24 cellular contexts compared by ENCODE assay signal in genomic region chr7:36535866-36536664, GRCh38.
DNase-seq lines count a peak whose midpoint lies in the region; ATAC-seq, FAIRE-seq and TF ChIP-seq lines count a peak whose summit lies in the region.
"Had no signal": no experiment of that assay in that cellular context is flagged by ENCODE, and none has a peak within 500 bp of the region (broad histone marks: within the 10 kb centered on the region; RNA-seq: fewer than 3 reads in every experiment).

No MANE protein-coding gene starts in this region.

- no peak overlapping the region for H3K23ac ChIP-seq in H1 (ENCODE audit: insufficient read length)
- no peak overlapping the region for H3K23ac ChIP-seq in neuronal stem cell (ENCODE audit: low read depth, low read length, poor library complexity)

- H2BK120ac ChIP-seq in H1 (replicated peaks; ENCODE audit: low read depth, low read length) (no peak overlapping the region), neuronal stem cell (ENCODE audit: low read depth, low read length) (no peak overlapping the region)

- TF ChIP-seq EP300 in H1 (IDR thresholded peaks at IDR 0.05; ENCODE audit: borderline replicate concordance in 1 of 2, low read depth in 2 of 2, low read length in 2 of 2) = no peak

- H3K4me2 ChIP-seq in H1 (ENCODE audit: insufficient read depth in 1 of 2, low read depth in 2 of 2, low read length in 2 of 2) (no peak overlapping the region), neuronal stem cell (ENCODE audit: insufficient read depth, low read length, poor library complexity, severe bottlenecking) (no peak overlapping the region)

- H3K79me1 ChIP-seq in H1 (ENCODE audit: low read depth, low read length) = no peaks in the 10 kb centered on the region
- no peaks in the 10 kb centered on the region for H3K79me1 ChIP-seq in neuronal stem cell (ENCODE audit: low read depth, low read length)

- CTCF ChIA-PET in H1 (lab: Charles Lee; ENCODE audit: partially characterized antibody) = interaction anchor here (0.9 to 1.1 kb wide), 3 partner anchors 17 to 666 kb away, joined by 3 to 4 read pairs (median 3); no protein-coding TSS in a partner anchor

- no peak overlapping the region for H2AFZ ChIP-seq in H1 (ENCODE audit: low read length)
- no peak overlapping the region for H2AFZ ChIP-seq in neuronal stem cell (ENCODE audit: low read length)

- no peak overlapping the region for H3K4ac ChIP-seq in H1 (replicated peaks; ENCODE audit: insufficient read length, low read depth, low read length)
- H3K4ac ChIP-seq in neuronal stem cell (ENCODE audit: low read length) = no peak overlapping the region

- no peak for TF ChIP-seq CTCF in H1 (IDR thresholded peaks at IDR 0.05; ENCODE audit: control extremely low read depth in 1 of 3, insufficient read depth in 1 of 3, low read depth in 1 of 3, low read length in 3 of 3)

- no peak overlapping the region for H3K27ac ChIP-seq in H1 (ENCODE audit: low read depth, low read length)
- H3K27ac ChIP-seq in neuronal stem cell (replicated peaks; ENCODE audit: low read length) = no peak overlapping the region
- H3K27ac ChIP-seq: stomach, tibial nerve had no signal

- H3K14ac ChIP-seq in H1 (ENCODE audit: insufficient read length) (no peak overlapping the region), neuronal stem cell (ENCODE audit: low read length) (no peak overlapping the region)

- H4K20me1 ChIP-seq in H1 (replicated peaks in 1 of 2; ENCODE audit: control insufficient read depth in 1 of 2, insufficient read depth in 2 of 2, low read length in 2 of 2) = no peaks in the 10 kb centered on the region

- FAIRE-seq in H54 (lab: Jason Lieb, UNC) = peak; percentile 60
- no peak for FAIRE-seq in H1 (lab: Jason Lieb, UNC)
- FAIRE-seq: frontal cortex had no signal

- H2BK5ac ChIP-seq in H1 (ENCODE audit: low read depth, low read length) (no peak overlapping the region), neuronal stem cell (ENCODE audit: low read length) (no peak overlapping the region)

- WGBS in H1 (ENCODE audit: extremely low coverage in 1 of 2, insufficient coverage in 1 of 2, insufficient read length in 1 of 2, insufficient replicate concordance in 2 of 2, low coverage in 1 of 2, low lambda C conversion rate in 2 of 2, missing lambda C conversion rate in 1 of 2), 2 experiments = 92% methylated on average over 9 of the region's 9 CpGs; no CpG with 5 or more reads in 1 of the 2 experiments
- WGBS in neuronal stem cell (ENCODE audit: extremely low coverage in 2 of 2, insufficient read length in 2 of 2, insufficient replicate concordance in 1 of 2), 2 donors = no CpG with 5 or more reads among the region's 9 CpGs

- ATAC-seq in HG03097 (IDR thresholded peaks at IDR 0.05; ENCODE audit: low FRiP score, unreplicated experiment) = no peak
- no peak for ATAC-seq in GM21717 (IDR thresholded peaks at IDR 0.05; ENCODE audit: unreplicated experiment)
- ATAC-seq: right cardiac atrium had no signal

- POLR2A ChIA-PET in H1 (lab: Charles Lee; ENCODE audit: partially characterized antibody) = no interaction called here

- H3K56ac ChIP-seq in H1 (replicated peaks; ENCODE audit: insufficient read length, low read depth, low read length) = no peak overlapping the region

- H3K4me1 ChIP-seq in H1 (replicated peaks in 1 of 4; ENCODE audit: control insufficient read depth in 3 of 4, insufficient read depth in 4 of 4, low read length in 3 of 4) (no peaks in the 10 kb centered on the region; a peak in 1 of 7 replicates), neuronal stem cell (ENCODE audit: control insufficient read depth in 2 of 2, insufficient read depth in 1 of 2, low read depth in 1 of 2, low read length in 2 of 2) (no peaks in the 10 kb centered on the region)
- H3K4me1 ChIP-seq: stomach, tibial nerve had no signal

- peaks cover 4% of the 10 kb centered on the region; the same call in 1 of the 2 replicates for H3K23me2 ChIP-seq in H1 (ENCODE audit: low read depth, low read length)

- TF ChIP-seq POLR2A in H54 (IDR thresholded peaks at IDR 0.05; ENCODE audit: low read depth, low read length) (no peak; the same call in 1 of the 2 replicates), H1 (IDR thresholded peaks at IDR 0.05; ENCODE audit: control extremely low read depth in 1 of 2, low read depth in 2 of 2, low read length in 2 of 2) (no peak)

- H3K36me3 ChIP-seq in H1 (ENCODE audit: control insufficient read depth in 2 of 4, insufficient read depth in 4 of 4, low read length in 3 of 4) (no peaks in the 10 kb centered on the region), neuronal stem cell (replicated peaks in 1 of 2; ENCODE audit: control insufficient read depth in 2 of 2, insufficient read depth in 2 of 2, low read length in 2 of 2) (no peaks in the 10 kb centered on the region)
- H3K36me3 ChIP-seq: tibial nerve had no signal

- no peak for TF ChIP-seq RAD21 in H1 (IDR thresholded peaks at IDR 0.05 in 1 of 2, conservative IDR thresholded peaks at IDR 0.05 in 1 of 2; ENCODE audit: low read depth in 2 of 2, low read length in 2 of 2)

- H2AK5ac ChIP-seq in H1 (ENCODE audit: low read depth, low read length) (no peak overlapping the region), neuronal stem cell (ENCODE audit: low read depth, low read length) (no peak overlapping the region)

- H3K79me2 ChIP-seq in H1 (ENCODE audit: control insufficient read depth in 1 of 2, insufficient read depth in 2 of 2, low read length in 2 of 2) = no peaks in the 10 kb centered on the region

- H3K18ac ChIP-seq in H1 (ENCODE audit: extremely low read depth, low read length) = no peak overlapping the region
- H3K18ac ChIP-seq in neuronal stem cell (ENCODE audit: low read length) = peak overlapping the region; percentile 90

- H4K91ac ChIP-seq in H1 (replicated peaks; ENCODE audit: insufficient read length, low read length) (no peak overlapping the region), neuronal stem cell (ENCODE audit: low read depth, low read length, poor library complexity) (no peak overlapping the region)

- no peak overlapping the region for H4K8ac ChIP-seq in H1 (ENCODE audit: extremely low read depth, insufficient read depth, low read length)
- H4K8ac ChIP-seq in neuronal stem cell (ENCODE audit: low read depth, low read length) = no peak overlapping the region

- no peak overlapping the region for H3K9ac ChIP-seq in H1 (replicated peaks in 1 of 4; ENCODE audit: extremely low read depth in 1 of 4, low read depth in 3 of 4, low read length in 3 of 4)
- H3K9ac ChIP-seq in neuronal stem cell (ENCODE audit: low read depth, low read length, poor library complexity) = no peak overlapping the region

- no peak overlapping the region for H2BK20ac ChIP-seq in H1 (ENCODE audit: low read length)

- DNase-seq in H54 (ENCODE audit: insufficient read length, low spot score) (peak; percentile 96), RKO (ENCODE audit: low spot score) (peak; percentile 4), H1 (ENCODE audit: low read depth in 1 of 2, low spot score in 2 of 2) (no peak), neuronal stem cell (ENCODE audit: low spot score) (no peak), NCI-H2081 treated with DMSO at 0.1 percent for 48 hours (lab: John Stamatoyannopoulos, UW) (no peak), NOMO-1 (lab: John Stamatoyannopoulos, UW; ENCODE audit: unreplicated experiment in 2 of 2) (no peak)
- DNase-seq: activated CD4-positive, alpha-beta T cell treated with anti-CD3 and anti-CD28 coated beads for 1 hour; activated CD8-positive, alpha-beta memory T cell treated with anti-CD3 and anti-CD28 coated beads for 24 hours; activated naive CD4-positive, alpha-beta T cell treated with Interleukin-2 at 50 U/mL for 16 hours; activated T-cell treated with anti-CD3 and anti-CD28 coated beads, Interleukin-2, amount 50 U/mL, for 48 hours; aorta; CD4-positive, alpha-beta T cell; DMS153; effector CD4-positive, alpha-beta T cell; erythroblast; GF-D8; NCI-H526 treated with DMSO at 0.1 percent for 48 hours; right cardiac atrium; SHP77 treated with DMSO at 0.1 percent for 48 hours; stomach had no signal

- H3K4me3 ChIP-seq in H1 (ENCODE audit: extremely low read depth in 1 of 4, insufficient read depth in 2 of 4, low read depth in 3 of 4, low read length in 4 of 4) (no peak overlapping the region), neuronal stem cell (ENCODE audit: low read length in 2 of 2) (no peak overlapping the region)
- H3K4me3 ChIP-seq: stomach, tibial nerve had no signal

- H3K9me3 ChIP-seq in H1 (ENCODE audit: insufficient read depth in 2 of 2, low read depth in 1 of 2, low read length in 1 of 2) = no peaks in the 10 kb centered on the region
- no peaks in the 10 kb centered on the region for H3K9me3 ChIP-seq in neuronal stem cell (replicated peaks in 1 of 2; ENCODE audit: control insufficient read depth in 2 of 2, insufficient read depth in 1 of 2, low read depth in 1 of 2, low read length in 2 of 2)
- H3K9me3 ChIP-seq: stomach, tibial nerve had no signal

- H2BK12ac ChIP-seq in H1 (ENCODE audit: low read depth, low read length) = peak overlapping the region; percentile 39; the same call in 1 of the 2 replicates
- H2BK12ac ChIP-seq in neuronal stem cell (ENCODE audit: low read length) = peak overlapping the region; percentile 68

- no peak overlapping the region for H4K5ac ChIP-seq in H1 (ENCODE audit: insufficient read length, low read depth, low read length)

- H3K27me3 ChIP-seq in H1 (replicated peaks in 1 of 4; ENCODE audit: control insufficient read depth in 3 of 4, extremely low read depth in 1 of 4, insufficient read depth in 3 of 4, low read length in 3 of 4) (no peaks in the 10 kb centered on the region), neuronal stem cell (ENCODE audit: control insufficient read depth in 3 of 3, insufficient read depth in 3 of 3, low read depth in 1 of 3, low read length in 3 of 3) (no peaks in the 10 kb centered on the region)
- H3K27me3 ChIP-seq: stomach, tibial nerve had no signal

- peak overlapping the region; percentile 32; the same call in 1 of the 2 replicates for H2BK15ac ChIP-seq in H1 (ENCODE audit: low read length)
- H2BK15ac ChIP-seq in neuronal stem cell (ENCODE audit: low read length) = peak overlapping the region; percentile 9

TF ChIP-seq in H1, 55 proteins besides CTCF, POLR2A, EP300 and RAD21 (continues in another document):
- no peak for TF ChIP-seq TAF7 (optimal IDR thresholded peaks at IDR 0.05; ENCODE audit: borderline replicate concordance, low read depth, low read length)
- TF ChIP-seq SIN3A (conservative IDR thresholded peaks at IDR 0.05 in 1 of 2, IDR thresholded peaks at IDR 0.05 in 1 of 2; ENCODE audit: low read depth in 1 of 2, low read length in 2 of 2) = no peak
- no peak for TF ChIP-seq USF2 (IDR thresholded peaks at IDR 0.05; ENCODE audit: low read length)
- no peak for TF ChIP-seq CBX8 (IDR thresholded peaks at IDR 0.05; ENCODE audit: borderline replicate concordance, low read depth, low read length)
- TF ChIP-seq POU5F1 (IDR thresholded peaks at IDR 0.05; ENCODE audit: low read depth, low read length) = no peak
- no peak for TF ChIP-seq TEAD4 (IDR thresholded peaks at IDR 0.05; ENCODE audit: low read depth, low read length)

Comparison
In these comparisons a context has a peak if more than half of its experiments do, and no peak if none do; other contexts are left out.
1. DNase-seq: peak in H54 (single experiment) and RKO (single experiment); none in H1 (0 of 2), neuronal stem cell (single experiment), NCI-H2081 treated with DMSO at 0.1 percent for 48 hours (single experiment) and NOMO-1 (0 of 2).